13 cellular contexts compared by ENCODE assay signal in genomic region chr2:190635781-190636180, GRCh38. TPM values are rescaled to one million over a fixed set of nuclear protein-coding genes. Genes with fewer than 3 reads are reported as not detected.
DNase-seq lines count a peak whose midpoint lies in the region; ATAC-seq and TF ChIP-seq lines count a peak whose summit lies in the region.
"Had no signal": no experiment of that assay in that cellular context is flagged by ENCODE, and none has a peak within 500 bp of the region (broad histone marks: within the 10 kb centered on the region; RNA-seq: fewer than 3 reads in every experiment).

No MANE protein-coding gene starts in this region.

- POLR2A ChIA-PET in RWPE1 (lab: Yijun Ruan, JAX; ENCODE audit: low non-redundant PET) = no interaction called here

- CTCF ChIA-PET in RWPE1 (lab: Yijun Ruan, JAX) = interaction anchor here (0.7 kb wide), 1 partner anchor 170 kb away, joined by 3 read pairs; no protein-coding TSS in a partner anchor

- TF ChIP-seq CTCF in BE2C (IDR thresholded peaks at IDR 0.05; ENCODE audit: low read depth, low read length) = peak; percentile 12; the same call in 1 of the 2 replicates
- peak; percentile 35; the same call in 1 of the 3 replicates for TF ChIP-seq CTCF in GM12872 (IDR thresholded peaks at IDR 0.05; ENCODE audit: insufficient read depth, low read depth, low read length)
- TF ChIP-seq CTCF in RWPE1 (conservative IDR thresholded peaks at IDR 0.05; ENCODE audit: low read depth) = no peak
- TF ChIP-seq CTCF in foreskin keratinocyte (conservative IDR thresholded peaks at IDR 0.05) = peak; percentile 43

- no peak overlapping the region for H3K4me3 ChIP-seq in BE2C (ENCODE audit: low read depth, low read length)
- H3K4me3 ChIP-seq: ovary had no signal

- ATAC-seq in foreskin keratinocyte (no peak), GM21360 (IDR thresholded peaks at IDR 0.05; ENCODE audit: unreplicated experiment) (no peak), GM18909 (IDR thresholded peaks at IDR 0.05; ENCODE audit: poor library complexity, unreplicated experiment) (no peak)
- ATAC-seq: stimulated activated memory B cell treated with anti-CD40 and anti-IgM and Interleukin-4, amounts not matched to agents 10 μg/mL and 1 μg/mL and 100 μg/mL, for 72 hours had no signal

- H3K27ac ChIP-seq in RWPE1 (peak overlapping the region; percentile 64), foreskin keratinocyte (no peak overlapping the region)
- H3K27ac ChIP-seq: ovary had no signal

- no peaks in the 10 kb centered on the region for H3K9me3 ChIP-seq in BE2C
- H3K9me3 ChIP-seq: ovary had no signal

- no peaks in the 10 kb centered on the region for H3K27me3 ChIP-seq in BE2C
- no peaks in the 10 kb centered on the region for H3K27me3 ChIP-seq in foreskin keratinocyte
- H3K27me3 ChIP-seq: ovary had no signal

- DNase-seq in BE2C (no peak), RWPE1 (ENCODE audit: low spot score) (no peak), foreskin keratinocyte (no peak), islet precursor cell (no peak)
- DNase-seq in activated effector memory CD4-positive, alpha-beta T cell treated with anti-CD3 and anti-CD28 coated beads, Interleukin-2, amount 50 U/mL, for 16 hours = no peak
- DNase-seq: activated CD4-positive, CD25-positive, alpha-beta regulatory T cell; NCI-H524 treated with DMSO at 0.1 percent for 48 hours; ovary; stimulated activated CD4-positive, alpha-beta T cell treated with anti-CD3 and anti-CD28 coated beads, Interleukin-1b, Interleukin-23, amount 100 ng/mL, for 48 hours had no signal

- no peaks in the 10 kb centered on the region for H3K36me3 ChIP-seq in BE2C
- H3K36me3 ChIP-seq: ovary had no signal

- H3K4me1 ChIP-seq in BE2C = peaks cover 15% of the 10 kb centered on the region
- peaks cover 11% of the 10 kb centered on the region for H3K4me1 ChIP-seq in foreskin keratinocyte

RNA-seq across cellular contexts. Expression of gene NAB1, which starts 13.1 kb away (rescaled TPM):
- polyA plus RNA-seq in BE2C (2012; ENCODE audit: insufficient read depth, insufficient read length, low read depth) = 22.4 TPM
- total RNA-seq in foreskin keratinocyte = 23.0 and 26.6 TPM in 2 replicates
- polyA plus RNA-seq in foreskin keratinocyte = 5.0 and 5.2 TPM in 2 replicates
